8 cellular contexts compared by ENCODE assay signal in the genomic region with DNA sequence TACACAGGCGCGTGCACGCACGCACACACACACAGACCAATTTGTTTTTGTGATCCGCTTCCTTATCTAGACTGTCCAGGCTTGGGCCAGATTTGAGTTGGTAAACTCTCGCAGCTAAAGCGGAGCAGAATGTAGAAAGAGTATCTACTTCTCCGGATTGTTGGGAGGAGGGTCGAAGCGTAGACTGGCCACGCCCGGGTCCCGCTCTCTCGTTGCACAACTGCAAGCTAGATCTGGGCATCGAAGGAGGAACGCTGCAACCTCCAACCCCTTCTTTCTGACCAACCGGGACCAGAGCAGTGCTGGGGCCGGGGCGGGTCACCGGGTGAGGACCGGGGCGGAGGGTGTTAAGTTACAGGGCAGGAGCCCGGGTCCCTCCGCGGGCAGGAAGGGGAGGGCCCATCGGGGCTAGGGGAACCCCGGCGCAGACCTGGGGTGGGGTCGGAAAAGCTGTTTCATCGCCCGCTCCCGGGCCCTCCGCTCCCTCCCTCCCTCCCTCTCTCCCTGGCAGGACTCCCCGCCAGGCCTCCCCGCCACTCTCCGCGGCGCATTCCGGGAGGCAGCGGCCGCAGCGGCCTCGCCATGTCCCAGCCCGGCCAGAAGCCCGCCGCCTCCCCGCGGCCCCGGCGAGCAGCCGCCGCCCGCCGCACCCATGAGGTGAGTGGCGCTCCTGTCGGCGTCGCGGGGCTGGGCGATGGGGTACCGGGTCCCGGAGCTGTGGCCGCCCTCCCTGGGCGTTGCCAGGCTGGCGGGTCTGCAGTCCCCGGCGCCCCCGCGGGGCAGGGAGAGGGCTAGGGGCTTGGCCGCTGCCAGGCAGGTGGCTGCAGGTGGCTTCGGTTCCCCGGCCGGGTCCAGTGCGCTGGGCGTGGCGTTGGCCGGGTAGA. TPM values are rescaled to one million over a fixed set of nuclear protein-coding genes. Genes with fewer than 3 reads are reported as not detected.
DNase-seq lines count a peak whose midpoint lies in the region; ATAC-seq and TF ChIP-seq lines count a peak whose summit lies in the region.

A gene with protein sequence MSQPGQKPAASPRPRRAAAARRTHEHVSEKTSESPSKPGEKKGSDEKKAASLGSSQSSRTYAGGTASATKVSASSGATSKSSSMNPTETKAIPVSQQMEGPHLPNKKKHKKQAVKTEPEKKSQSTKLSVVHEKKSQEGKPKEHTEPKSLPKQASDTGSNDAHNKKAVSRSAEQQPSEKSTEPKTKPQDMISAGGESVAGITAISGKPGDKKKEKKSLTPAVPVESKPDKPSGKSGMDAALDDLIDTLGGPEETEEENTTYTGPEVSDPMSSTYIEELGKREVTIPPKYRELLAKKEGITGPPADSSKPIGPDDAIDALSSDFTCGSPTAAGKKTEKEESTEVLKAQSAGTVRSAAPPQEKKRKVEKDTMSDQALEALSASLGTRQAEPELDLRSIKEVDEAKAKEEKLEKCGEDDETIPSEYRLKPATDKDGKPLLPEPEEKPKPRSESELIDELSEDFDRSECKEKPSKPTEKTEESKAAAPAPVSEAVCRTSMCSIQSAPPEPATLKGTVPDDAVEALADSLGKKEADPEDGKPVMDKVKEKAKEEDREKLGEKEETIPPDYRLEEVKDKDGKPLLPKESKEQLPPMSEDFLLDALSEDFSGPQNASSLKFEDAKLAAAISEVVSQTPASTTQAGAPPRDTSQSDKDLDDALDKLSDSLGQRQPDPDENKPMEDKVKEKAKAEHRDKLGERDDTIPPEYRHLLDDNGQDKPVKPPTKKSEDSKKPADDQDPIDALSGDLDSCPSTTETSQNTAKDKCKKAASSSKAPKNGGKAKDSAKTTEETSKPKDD (plus strand): TSS at position 536 of the 884 bp plus-strand sequence. CDS start 47 bp downstream, at position 583.

- CTCF ChIA-PET in AG04450 (lab: Charles Lee): interaction anchor here (1.8 to 3.6 kb wide), 2 partner anchors 48 to 317 kb away, joined by 5 to 14 read pairs; no protein-coding TSS in a partner anchor
- CTCF ChIA-PET in activated CD8-positive, alpha-beta memory T cell treated with anti-CD3 and anti-CD28 coated beads, Interleukin-2, amount 10 ng/mL, durations not matched to agents 7 days and 5 days (lab: Charles Lee): interaction anchor here (0.7 to 2.4 kb wide), 10 partner anchors 8 to 881 kb away, joined by 3 to 6 read pairs (median 4); no protein-coding TSS in a partner anchor

- TF ChIP-seq CTCF in AG04450 (IDR thresholded peaks at IDR 0.05; ENCODE audit: low read depth, low read length) (no peak), endodermal cell (conservative IDR thresholded peaks at IDR 0.05) (no peak)

- peak within 1 kb of the TSS; percentile 85 for H3K27ac ChIP-seq in AG04450 (ENCODE audit: low read depth, low read length)
- no peak within 1 kb of the TSS for H3K27ac ChIP-seq in endodermal cell (ENCODE audit: low read depth, low read length)

- POLR2A ChIA-PET in AG04450 (lab: Yijun Ruan, JAX): interaction anchor here (0.7 to 2.3 kb wide), 5 partner anchors 21 to 48 kb away, joined by 3 to 13 read pairs (median 5); no protein-coding TSS in a partner anchor

- peaks cover 7% of the 10 kb centered on the region for H3K36me3 Mint-ChIP-seq in activated CD8-positive, alpha-beta memory T cell treated with anti-CD3 and anti-CD28 coated beads, Interleukin-2, amount 10 ng/mL, durations not matched to agents 7 days and 5 days
- no peaks in the 10 kb centered on the region for H3K36me3 Mint-ChIP-seq in endodermal cell (ENCODE audit: low read depth)

- peak within 1 kb of the TSS; percentile 86 for H3K4me3 ChIP-seq in AG04450 (ENCODE audit: low read depth, low read length)
- peak within 1 kb of the TSS; percentile 82 for H3K4me3 ChIP-seq in endodermal cell (ENCODE audit: low read length)

- H3K9me3 Mint-ChIP-seq in activated CD8-positive, alpha-beta memory T cell treated with anti-CD3 and anti-CD28 coated beads, Interleukin-2, amount 10 ng/mL, durations not matched to agents 7 days and 5 days (ENCODE audit: low read depth): no peaks in the 10 kb centered on the region
- H3K9me3 Mint-ChIP-seq in endodermal cell: no peaks in the 10 kb centered on the region

- H3K27ac Mint-ChIP-seq in activated CD8-positive, alpha-beta memory T cell treated with anti-CD3 and anti-CD28 coated beads, Interleukin-2, amount 10 ng/mL, durations not matched to agents 7 days and 5 days: peak within 1 kb of the TSS; percentile 99
- peak within 1 kb of the TSS; percentile 82 for H3K27ac Mint-ChIP-seq in endodermal cell

- peaks cover 4% of the 10 kb centered on the region for H3K4me1 ChIP-seq in endodermal cell (ENCODE audit: control insufficient read depth, insufficient read depth, low read length)

- H3K27me3 Mint-ChIP-seq in activated CD8-positive, alpha-beta memory T cell treated with anti-CD3 and anti-CD28 coated beads, Interleukin-2, amount 10 ng/mL, durations not matched to agents 7 days and 5 days: peaks cover 24% of the 10 kb centered on the region
- peaks cover 79% of the 10 kb centered on the region for H3K27me3 Mint-ChIP-seq in endodermal cell (ENCODE audit: insufficient read depth)

- H3K4me1 Mint-ChIP-seq in activated CD8-positive, alpha-beta memory T cell treated with anti-CD3 and anti-CD28 coated beads, Interleukin-2, amount 10 ng/mL, durations not matched to agents 7 days and 5 days: peaks cover 50% of the 10 kb centered on the region
- peaks cover 25% of the 10 kb centered on the region for H3K4me1 Mint-ChIP-seq in endodermal cell

- ATAC-seq in GM18858 (IDR thresholded peaks at IDR 0.05; ENCODE audit: unreplicated experiment): peak; percentile 41
- peak; percentile 55 for ATAC-seq in HG03066 (IDR thresholded peaks at IDR 0.05; ENCODE audit: low read depth, unreplicated experiment)
- ATAC-seq in activated CD8-positive, alpha-beta memory T cell treated with anti-CD3 and anti-CD28 coated beads, Interleukin-2, amount 10 ng/mL, durations not matched to agents 7 days and 5 days: peak; percentile 73

- no peak within 1 kb of the TSS for H3K9ac ChIP-seq in endodermal cell (ENCODE audit: extremely low read depth, low read length, poor library complexity, severe bottlenecking)

- H3K27me3 ChIP-seq in AG04450 (ENCODE audit: control insufficient read depth, insufficient read depth, low read length): no peaks in the 10 kb centered on the region
- peaks cover 77% of the 10 kb centered on the region for H3K27me3 ChIP-seq in endodermal cell (ENCODE audit: control insufficient read depth, insufficient read depth, low read length, poor library complexity, severe bottlenecking)

- 0 to 2% methylated on average over 9 to 77 of the region's 77 CpGs for WGBS in endodermal cell (ENCODE audit: insufficient coverage in 1 of 2, insufficient read length in 1 of 2), 2 experiments

- H3K36me3 ChIP-seq in endodermal cell (ENCODE audit: control insufficient read depth, insufficient read depth, low read length): no peaks in the 10 kb centered on the region

- peak; percentile 78 for DNase-seq in AG04450 (ENCODE audit: low read depth, low spot score)
- peak; percentile 85 to 94 for DNase-seq in NOMO-1 (lab: John Stamatoyannopoulos, UW; ENCODE audit: unreplicated experiment in 2 of 2)
- peak; percentile 92 for DNase-seq in activated CD8-positive, alpha-beta memory T cell treated with anti-CD3 and anti-CD28 coated beads, Interleukin-2, amount 10 ng/mL, durations not matched to agents 7 days and 5 days
- peak; percentile 95 for DNase-seq in endodermal cell
- peak; percentile 61 for DNase-seq in midbrain (lab: John Stamatoyannopoulos, UW)
- DNase-seq in stimulated activated CD8-positive, alpha-beta memory T cell treated with anti-CD3 and anti-CD28 coated beads, Interleukin-2, amount 100 ng/mL, for 48 hours (ENCODE audit: low read depth in 2 of 2): peak; percentile 65 to 76

- peak within 1 kb of the TSS; percentile 97 for H3K4me3 Mint-ChIP-seq in activated CD8-positive, alpha-beta memory T cell treated with anti-CD3 and anti-CD28 coated beads, Interleukin-2, amount 10 ng/mL, durations not matched to agents 7 days and 5 days
- peak within 1 kb of the TSS; percentile 79 for H3K4me3 Mint-ChIP-seq in endodermal cell

- no peaks in the 10 kb centered on the region; the same call in 1 of the 2 replicates for H3K9me3 ChIP-seq in AG04450 (ENCODE audit: control insufficient read depth, insufficient read depth, low read length)
- H3K9me3 ChIP-seq in endodermal cell (ENCODE audit: control insufficient read depth, low read length): no peaks in the 10 kb centered on the region

RNA-seq across cellular contexts. Expression of the gene that starts here (rescaled TPM):
- polyA plus RNA-seq in AG04450 (2011; rRNA removed): 145 and 191 TPM in 2 replicates
- 106 and 137 TPM in 2 replicates for polyA minus RNA-seq in AG04450 (2011; rRNA and poly(A)+ RNA removed)
- total RNA-seq in activated CD8-positive, alpha-beta memory T cell treated with anti-CD3 and anti-CD28 coated beads, Interleukin-2, amount 10 ng/mL, durations not matched to agents 7 days and 5 days: 100 to 1,000 TPM; 149 to 173 TPM
- total RNA-seq in endodermal cell: 10 to 100 TPM; 33.5 to 36.2 TPM
- 35.6 TPM for polyA plus RNA-seq in endodermal cell (2013, experiment 1 of 2)
- polyA plus RNA-seq in endodermal cell (2013, experiment 2 of 2): 35.5 TPM

Comparison
In these comparisons a context has a peak if more than half of its experiments do, and no peak if none do; other contexts are left out.
1. RNA of the gene that starts here (total RNA-seq): 149 to 173 TPM in activated CD8-positive, alpha-beta memory T cell treated with anti-CD3 and anti-CD28 coated beads, Interleukin-2, amount 10 ng/mL, durations not matched to agents 7 days and 5 days; 33.5 to 36.2 TPM in endodermal cell; every median in the first group is over 4 times any median in the second.
2. Peak in every context shown above with its lines, with median percentiles within 50 percentile points of each other: DNase-seq and ATAC-seq.